In the genomic region with DNA sequence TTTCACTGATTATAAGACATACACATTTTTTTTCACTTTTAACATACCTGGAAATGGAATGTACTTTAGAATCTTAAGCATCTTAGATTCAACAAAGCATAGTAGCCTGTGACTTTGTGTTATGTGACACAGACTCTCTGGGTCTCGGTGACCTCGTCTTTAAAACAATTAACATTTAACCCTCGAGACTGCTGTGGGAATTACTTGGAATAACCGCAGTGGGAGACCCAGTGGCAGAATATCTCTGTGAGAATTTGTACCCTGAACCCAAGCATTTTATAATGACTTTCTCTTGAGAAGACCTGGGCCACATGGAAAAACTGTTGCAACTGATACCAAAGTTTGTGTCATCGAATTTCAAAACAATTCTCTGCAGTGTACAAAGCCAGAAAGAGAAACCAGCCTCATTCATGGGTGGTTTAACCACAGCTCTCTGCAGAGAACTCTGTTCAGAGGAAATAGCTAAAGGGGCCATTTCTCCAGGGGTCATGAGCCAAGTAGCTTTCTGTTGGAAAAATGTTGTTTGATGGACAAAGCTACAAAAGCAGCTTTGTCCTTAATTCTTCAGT, we compare ENCODE assay signal across 1 cellular context.
A peak's percentile ranks its signal among the peaks of the same experiment; 100 is the strongest.
TF ChIP-seq lines count a peak whose summit lies in the region.

No MANE protein-coding gene starts in this region.

TF ChIP-seq in GM12878, 131 proteins besides CTCF, POLR2A, EP300 and RAD21:
- TF ChIP-seq ZNF384 (IDR thresholded peaks at IDR 0.05; ENCODE audit: borderline replicate concordance, low read depth, low read length) (no peak), JUND (IDR thresholded peaks at IDR 0.05; ENCODE audit: low read depth, low read length) (no peak), ESRRA (IDR thresholded peaks at IDR 0.05; ENCODE audit: low read length) (no peak), RUNX3 (IDR thresholded peaks at IDR 0.05; ENCODE audit: low read length) (peak; percentile 32)
TF ChIP-seq in GM12878: peak in this region for 1.
